6 cellular contexts compared by ENCODE assay signal in genomic region chr1:156750191-156750931, GRCh38. TPM values are rescaled to one million over a fixed set of nuclear protein-coding genes. Genes with fewer than 3 reads are reported as not detected.
A peak's percentile ranks its signal among the peaks of the same experiment; 100 is the strongest.
DNase-seq lines count a peak whose midpoint lies in the region; ATAC-seq and TF ChIP-seq lines count a peak whose summit lies in the region.

No MANE protein-coding gene starts in this region.

- POLR2A ChIA-PET in Panc1 (lab: Charles Lee): no interaction called here

- H3K27ac ChIP-seq in Panc1 (ENCODE audit: low read length) (peak overlapping the region; percentile 100), skeletal muscle tissue (ENCODE audit: low read depth, low read length) (peak overlapping the region; percentile 100)

- peak overlapping the region; percentile 86 to 96 (median 95) for H3K9ac ChIP-seq in skeletal muscle tissue (ENCODE audit: low read depth in 1 of 3, low read length in 3 of 3)

- TSS peak; percentile 81 for BruUV-seq in Panc1 (replicated peaks; lab: Mats Ljungman, UMichigan)

- H3K27me3 ChIP-seq in Panc1 (ENCODE audit: control insufficient read depth, insufficient read depth, low read length) (no peaks in the 10 kb centered on the region), skeletal muscle tissue (ENCODE audit: control insufficient read depth in 3 of 3, insufficient read depth in 3 of 3, low read length in 3 of 3) (no peaks in the 10 kb centered on the region)

- H3K9me3 ChIP-seq in Panc1 (ENCODE audit: control insufficient read depth, insufficient read depth, low read depth, low read length) (no peaks in the 10 kb centered on the region), skeletal muscle tissue (ENCODE audit: control insufficient read depth in 3 of 3, low read length in 3 of 3) (no peaks in the 10 kb centered on the region)

- no peak for TF ChIP-seq CTCF in GM12865 (IDR thresholded peaks at IDR 0.05; ENCODE audit: insufficient read depth, low read depth, low read length, missing control alignments)
- TF ChIP-seq CTCF in Panc1 (IDR thresholded peaks at IDR 0.05): no peak
- no peak for TF ChIP-seq CTCF in epithelial cell of esophagus (IDR thresholded peaks at IDR 0.05; ENCODE audit: insufficient read depth, low read depth, low read length, missing control alignments)

- CTCF ChIA-PET in Panc1 (lab: Charles Lee): no interaction called here

- in situ Hi-C loops in Panc1 (cut with HindIII; ENCODE audit: low pct_unique_long_range_greater_than_20kb, low sequenced_read_pairs): no loop called here

- peaks cover 8% of the 10 kb centered on the region for H3K36me3 ChIP-seq in Panc1 (ENCODE audit: control insufficient read depth, insufficient read depth, low read length)
- peaks cover 0 to 4% (median 0%) of the 10 kb centered on the region in 3 donors for H3K36me3 ChIP-seq in skeletal muscle tissue (ENCODE audit: control insufficient read depth in 3 of 3, insufficient read depth in 3 of 3, low read length in 3 of 3)

- H3K4me1 ChIP-seq in Panc1 (ENCODE audit: control insufficient read depth, insufficient read depth, low read length): peaks cover 46% of the 10 kb centered on the region
- H3K4me1 ChIP-seq in skeletal muscle tissue (ENCODE audit: control insufficient read depth in 3 of 3, insufficient read depth in 3 of 3, low read length in 3 of 3): peaks cover 59 to 71% (median 70%) of the 10 kb centered on the region in 3 donors

- intact Hi-C loops in Panc1 (cut with micrococcal nuclease; ENCODE audit: unreplicated experiment): no loop called here

- ATAC-seq in Panc1 (no peak), GM21528 (IDR thresholded peaks at IDR 0.05; ENCODE audit: low FRiP score, unreplicated experiment) (no peak), HG03565 (IDR thresholded peaks at IDR 0.05; ENCODE audit: unreplicated experiment) (no peak)

- H3K4me3 ChIP-seq in GM12865 (ENCODE audit: low read depth, low read length): peak overlapping the region; percentile 97
- H3K4me3 ChIP-seq in Panc1 (ENCODE audit: low read depth in 2 of 2, low read length in 2 of 2): peak overlapping the region; percentile 77 to 80
- peak overlapping the region; percentile 84 for H3K4me3 ChIP-seq in epithelial cell of esophagus (ENCODE audit: low read length)
- peak overlapping the region; percentile 88 to 93 (median 89) for H3K4me3 ChIP-seq in skeletal muscle tissue (ENCODE audit: low read length in 3 of 3)

- peak; percentile 60 for DNase-seq in GM12865 (ENCODE audit: low read depth)
- DNase-seq in Panc1 (ENCODE audit: low read depth, low spot score): no peak
- peak; percentile 89 for DNase-seq in epithelial cell of esophagus (ENCODE audit: low read depth)

RNA-seq across cellular contexts. Expression of gene HDGF, which starts 1.1 kb away (rescaled TPM):
- total RNA-seq in Panc1 (2021; ENCODE audit: unreplicated experiment) (325 TPM), skeletal muscle tissue (61.6 TPM)
- polyA plus RNA-seq in Panc1 (2012; ENCODE audit: insufficient read length): 302 TPM

RNA-seq across cellular contexts. Expression of gene MRPL24, which starts 9.5 kb away (rescaled TPM):
- 80.4 TPM for total RNA-seq in Panc1 (2021; ENCODE audit: unreplicated experiment)
- polyA plus RNA-seq in Panc1 (2012; ENCODE audit: insufficient read length): 109 TPM
- total RNA-seq in skeletal muscle tissue: 36.5 TPM

RNA-seq across cellular contexts. Expression of gene PRCC, which starts 17.0 kb away (rescaled TPM):
- 78.5 TPM for total RNA-seq in Panc1 (2021; ENCODE audit: unreplicated experiment)
- 61.8 TPM for polyA plus RNA-seq in Panc1 (2012; ENCODE audit: insufficient read length)
- total RNA-seq in skeletal muscle tissue: 9.9 TPM

RNA-seq across cellular contexts. Expression of gene ISG20L2, which starts 21.8 kb away (rescaled TPM):
- total RNA-seq in Panc1 (2021; ENCODE audit: unreplicated experiment): 40.6 TPM
- 26.9 TPM for polyA plus RNA-seq in Panc1 (2012; ENCODE audit: insufficient read length)
- 5.2 TPM for total RNA-seq in skeletal muscle tissue

RNA-seq across cellular contexts. Expression of gene METTL25B, which starts 22.1 kb away (rescaled TPM):
- 32.8 TPM for total RNA-seq in Panc1 (2021; ENCODE audit: unreplicated experiment)
- 37.7 TPM for polyA plus RNA-seq in Panc1 (2012; ENCODE audit: insufficient read length)
- 4.2 TPM for total RNA-seq in skeletal muscle tissue
